1 cellular context compared by ENCODE assay signal in the genomic region with DNA sequence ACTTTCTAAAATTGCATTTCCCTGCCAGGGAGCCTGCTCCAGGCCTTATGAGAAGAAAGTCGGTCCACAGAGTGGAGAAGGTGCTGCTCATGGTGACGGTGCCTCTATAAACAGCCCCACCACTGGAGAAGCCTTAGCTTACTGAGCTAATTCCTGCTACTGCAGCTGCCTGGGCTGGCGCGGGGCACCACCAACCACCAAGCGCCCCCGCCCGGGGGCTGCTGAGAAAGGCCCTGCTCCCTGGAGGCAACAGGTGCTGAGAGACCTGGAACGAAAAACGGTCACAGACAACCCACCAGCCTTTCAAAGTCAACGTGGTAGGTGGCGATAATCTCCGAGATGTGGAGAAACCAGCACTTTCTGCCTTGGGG.
TF ChIP-seq lines count a peak whose summit lies in the region.

No MANE protein-coding gene starts in this region.

TF ChIP-seq in K562, 482 proteins besides CTCF, POLR2A, EP300 and RAD21 (continued from another document):
- TF ChIP-seq, protein P1, sequence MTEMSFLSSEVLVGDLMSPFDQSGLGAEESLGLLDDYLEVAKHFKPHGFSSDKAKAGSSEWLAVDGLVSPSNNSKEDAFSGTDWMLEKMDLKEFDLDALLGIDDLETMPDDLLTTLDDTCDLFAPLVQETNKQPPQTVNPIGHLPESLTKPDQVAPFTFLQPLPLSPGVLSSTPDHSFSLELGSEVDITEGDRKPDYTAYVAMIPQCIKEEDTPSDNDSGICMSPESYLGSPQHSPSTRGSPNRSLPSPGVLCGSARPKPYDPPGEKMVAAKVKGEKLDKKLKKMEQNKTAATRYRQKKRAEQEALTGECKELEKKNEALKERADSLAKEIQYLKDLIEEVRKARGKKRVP (CRISPR knock-in tag; IDR thresholded peaks at IDR 0.05): no peak
- TF ChIP-seq CHD4 (IDR thresholded peaks at IDR 0.05; ENCODE audit: insufficient read depth, insufficient replicate concordance, low read depth, low read length, poor library complexity, severe bottlenecking) (no peak), HNRNPK (IDR thresholded peaks at IDR 0.05; ENCODE audit: low read depth, low read length, poor library complexity, severe bottlenecking) (no peak), ZNF197 (CRISPR knock-in tag; IDR thresholded peaks at IDR 0.05; ENCODE audit: low read depth) (no peak), TEAD2 (tag; IDR thresholded peaks at IDR 0.05) (no peak), RBBP5 (IDR thresholded peaks at IDR 0.05; ENCODE audit: borderline replicate concordance, insufficient read depth, low read length, poor library complexity, severe bottlenecking) (peak; percentile 41), ERF (CRISPR knock-in tag; IDR thresholded peaks at IDR 0.05) (no peak), PHTF2 (CRISPR knock-in tag; IDR thresholded peaks at IDR 0.05) (no peak), ZKSCAN3 (CRISPR knock-in tag; IDR thresholded peaks at IDR 0.05) (no peak), ZNF408 (CRISPR knock-in tag; IDR thresholded peaks at IDR 0.05; ENCODE audit: low read depth) (no peak), EGR1 (conservative IDR thresholded peaks at IDR 0.05) (no peak), MIER1 (IDR thresholded peaks at IDR 0.05; ENCODE audit: low read depth) (no peak), CBFA2T2 (conservative IDR thresholded peaks at IDR 0.05) (peak; percentile 31; the same call in 1 of the 2 replicates), ZKSCAN8 (CRISPR knock-in tag; IDR thresholded peaks at IDR 0.05) (no peak), SIN3B (IDR thresholded peaks at IDR 0.05; ENCODE audit: low read depth) (no peak), SRSF7 (optimal IDR thresholded peaks at IDR 0.05; ENCODE audit: low read depth, low read length) (no peak), ZNF224 (CRISPR knock-in tag; IDR thresholded peaks at IDR 0.05) (no peak), POLR2B (IDR thresholded peaks at IDR 0.05; ENCODE audit: low read depth, partially characterized antibody) (no peak), STAT5A (IDR thresholded peaks at IDR 0.05; ENCODE audit: borderline replicate concordance, low read length) (no peak), ZBTB8A (IDR thresholded peaks at IDR 0.05; ENCODE audit: partially characterized antibody) (no peak), TAL1 (IDR thresholded peaks at IDR 0.05) (peak; percentile 13; the same call in 1 of the 2 replicates), NCOA6 (IDR thresholded peaks at IDR 0.05) (no peak)
- TF ChIP-seq, protein P2, sequence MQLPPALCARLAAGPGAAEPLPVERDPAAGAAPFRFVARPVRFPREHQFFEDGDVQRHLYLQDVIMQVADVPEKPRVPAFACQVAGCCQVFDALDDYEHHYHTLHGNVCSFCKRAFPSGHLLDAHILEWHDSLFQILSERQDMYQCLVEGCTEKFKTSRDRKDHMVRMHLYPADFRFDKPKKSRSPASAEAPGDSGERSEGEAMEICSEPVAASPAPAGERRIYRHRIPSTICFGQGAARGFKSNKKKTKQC (CRISPR knock-in tag; IDR thresholded peaks at IDR 0.05): no peak
- TF ChIP-seq, protein P3, sequence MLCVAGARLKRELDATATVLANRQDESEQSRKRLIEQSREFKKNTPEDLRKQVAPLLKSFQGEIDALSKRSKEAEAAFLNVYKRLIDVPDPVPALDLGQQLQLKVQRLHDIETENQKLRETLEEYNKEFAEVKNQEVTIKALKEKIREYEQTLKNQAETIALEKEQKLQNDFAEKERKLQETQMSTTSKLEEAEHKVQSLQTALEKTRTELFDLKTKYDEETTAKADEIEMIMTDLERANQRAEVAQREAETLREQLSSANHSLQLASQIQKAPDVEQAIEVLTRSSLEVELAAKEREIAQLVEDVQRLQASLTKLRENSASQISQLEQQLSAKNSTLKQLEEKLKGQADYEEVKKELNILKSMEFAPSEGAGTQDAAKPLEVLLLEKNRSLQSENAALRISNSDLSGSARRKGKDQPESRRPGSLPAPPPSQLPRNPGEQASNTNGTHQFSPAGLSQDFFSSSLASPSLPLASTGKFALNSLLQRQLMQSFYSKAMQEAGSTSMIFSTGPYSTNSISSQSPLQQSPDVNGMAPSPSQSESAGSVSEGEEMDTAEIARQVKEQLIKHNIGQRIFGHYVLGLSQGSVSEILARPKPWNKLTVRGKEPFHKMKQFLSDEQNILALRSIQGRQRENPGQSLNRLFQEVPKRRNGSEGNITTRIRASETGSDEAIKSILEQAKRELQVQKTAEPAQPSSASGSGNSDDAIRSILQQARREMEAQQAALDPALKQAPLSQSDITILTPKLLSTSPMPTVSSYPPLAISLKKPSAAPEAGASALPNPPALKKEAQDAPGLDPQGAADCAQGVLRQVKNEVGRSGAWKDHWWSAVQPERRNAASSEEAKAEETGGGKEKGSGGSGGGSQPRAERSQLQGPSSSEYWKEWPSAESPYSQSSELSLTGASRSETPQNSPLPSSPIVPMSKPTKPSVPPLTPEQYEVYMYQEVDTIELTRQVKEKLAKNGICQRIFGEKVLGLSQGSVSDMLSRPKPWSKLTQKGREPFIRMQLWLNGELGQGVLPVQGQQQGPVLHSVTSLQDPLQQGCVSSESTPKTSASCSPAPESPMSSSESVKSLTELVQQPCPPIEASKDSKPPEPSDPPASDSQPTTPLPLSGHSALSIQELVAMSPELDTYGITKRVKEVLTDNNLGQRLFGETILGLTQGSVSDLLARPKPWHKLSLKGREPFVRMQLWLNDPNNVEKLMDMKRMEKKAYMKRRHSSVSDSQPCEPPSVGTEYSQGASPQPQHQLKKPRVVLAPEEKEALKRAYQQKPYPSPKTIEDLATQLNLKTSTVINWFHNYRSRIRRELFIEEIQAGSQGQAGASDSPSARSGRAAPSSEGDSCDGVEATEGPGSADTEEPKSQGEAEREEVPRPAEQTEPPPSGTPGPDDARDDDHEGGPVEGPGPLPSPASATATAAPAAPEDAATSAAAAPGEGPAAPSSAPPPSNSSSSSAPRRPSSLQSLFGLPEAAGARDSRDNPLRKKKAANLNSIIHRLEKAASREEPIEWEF (CRISPR knock-in tag; IDR thresholded peaks at IDR 0.05): no peak
- TF ChIP-seq, protein P4, sequence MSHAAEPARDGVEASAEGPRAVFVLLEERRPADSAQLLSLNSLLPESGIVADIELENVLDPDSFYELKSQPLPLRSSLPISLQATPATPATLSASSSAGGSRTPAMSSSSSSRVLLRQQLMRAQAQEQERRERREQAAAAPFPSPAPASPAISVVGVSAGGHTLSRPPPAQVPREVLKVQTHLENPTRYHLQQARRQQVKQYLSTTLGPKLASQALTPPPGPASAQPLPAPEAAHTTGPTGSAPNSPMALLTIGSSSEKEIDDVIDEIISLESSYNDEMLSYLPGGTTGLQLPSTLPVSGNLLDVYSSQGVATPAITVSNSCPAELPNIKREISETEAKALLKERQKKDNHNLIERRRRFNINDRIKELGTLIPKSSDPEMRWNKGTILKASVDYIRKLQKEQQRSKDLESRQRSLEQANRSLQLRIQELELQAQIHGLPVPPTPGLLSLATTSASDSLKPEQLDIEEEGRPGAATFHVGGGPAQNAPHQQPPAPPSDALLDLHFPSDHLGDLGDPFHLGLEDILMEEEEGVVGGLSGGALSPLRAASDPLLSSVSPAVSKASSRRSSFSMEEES (CRISPR knock-in tag; IDR thresholded peaks at IDR 0.05): no peak
- TF ChIP-seq, protein P5, sequence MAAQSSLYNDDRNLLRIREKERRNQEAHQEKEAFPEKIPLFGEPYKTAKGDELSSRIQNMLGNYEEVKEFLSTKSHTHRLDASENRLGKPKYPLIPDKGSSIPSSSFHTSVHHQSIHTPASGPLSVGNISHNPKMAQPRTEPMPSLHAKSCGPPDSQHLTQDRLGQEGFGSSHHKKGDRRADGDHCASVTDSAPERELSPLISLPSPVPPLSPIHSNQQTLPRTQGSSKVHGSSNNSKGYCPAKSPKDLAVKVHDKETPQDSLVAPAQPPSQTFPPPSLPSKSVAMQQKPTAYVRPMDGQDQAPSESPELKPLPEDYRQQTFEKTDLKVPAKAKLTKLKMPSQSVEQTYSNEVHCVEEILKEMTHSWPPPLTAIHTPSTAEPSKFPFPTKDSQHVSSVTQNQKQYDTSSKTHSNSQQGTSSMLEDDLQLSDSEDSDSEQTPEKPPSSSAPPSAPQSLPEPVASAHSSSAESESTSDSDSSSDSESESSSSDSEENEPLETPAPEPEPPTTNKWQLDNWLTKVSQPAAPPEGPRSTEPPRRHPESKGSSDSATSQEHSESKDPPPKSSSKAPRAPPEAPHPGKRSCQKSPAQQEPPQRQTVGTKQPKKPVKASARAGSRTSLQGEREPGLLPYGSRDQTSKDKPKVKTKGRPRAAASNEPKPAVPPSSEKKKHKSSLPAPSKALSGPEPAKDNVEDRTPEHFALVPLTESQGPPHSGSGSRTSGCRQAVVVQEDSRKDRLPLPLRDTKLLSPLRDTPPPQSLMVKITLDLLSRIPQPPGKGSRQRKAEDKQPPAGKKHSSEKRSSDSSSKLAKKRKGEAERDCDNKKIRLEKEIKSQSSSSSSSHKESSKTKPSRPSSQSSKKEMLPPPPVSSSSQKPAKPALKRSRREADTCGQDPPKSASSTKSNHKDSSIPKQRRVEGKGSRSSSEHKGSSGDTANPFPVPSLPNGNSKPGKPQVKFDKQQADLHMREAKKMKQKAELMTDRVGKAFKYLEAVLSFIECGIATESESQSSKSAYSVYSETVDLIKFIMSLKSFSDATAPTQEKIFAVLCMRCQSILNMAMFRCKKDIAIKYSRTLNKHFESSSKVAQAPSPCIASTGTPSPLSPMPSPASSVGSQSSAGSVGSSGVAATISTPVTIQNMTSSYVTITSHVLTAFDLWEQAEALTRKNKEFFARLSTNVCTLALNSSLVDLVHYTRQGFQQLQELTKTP (IDR thresholded peaks at IDR 0.05; ENCODE audit: low read depth in 1 of 2, partially characterized antibody in 2 of 2): no peak
- TF ChIP-seq, protein P6, sequence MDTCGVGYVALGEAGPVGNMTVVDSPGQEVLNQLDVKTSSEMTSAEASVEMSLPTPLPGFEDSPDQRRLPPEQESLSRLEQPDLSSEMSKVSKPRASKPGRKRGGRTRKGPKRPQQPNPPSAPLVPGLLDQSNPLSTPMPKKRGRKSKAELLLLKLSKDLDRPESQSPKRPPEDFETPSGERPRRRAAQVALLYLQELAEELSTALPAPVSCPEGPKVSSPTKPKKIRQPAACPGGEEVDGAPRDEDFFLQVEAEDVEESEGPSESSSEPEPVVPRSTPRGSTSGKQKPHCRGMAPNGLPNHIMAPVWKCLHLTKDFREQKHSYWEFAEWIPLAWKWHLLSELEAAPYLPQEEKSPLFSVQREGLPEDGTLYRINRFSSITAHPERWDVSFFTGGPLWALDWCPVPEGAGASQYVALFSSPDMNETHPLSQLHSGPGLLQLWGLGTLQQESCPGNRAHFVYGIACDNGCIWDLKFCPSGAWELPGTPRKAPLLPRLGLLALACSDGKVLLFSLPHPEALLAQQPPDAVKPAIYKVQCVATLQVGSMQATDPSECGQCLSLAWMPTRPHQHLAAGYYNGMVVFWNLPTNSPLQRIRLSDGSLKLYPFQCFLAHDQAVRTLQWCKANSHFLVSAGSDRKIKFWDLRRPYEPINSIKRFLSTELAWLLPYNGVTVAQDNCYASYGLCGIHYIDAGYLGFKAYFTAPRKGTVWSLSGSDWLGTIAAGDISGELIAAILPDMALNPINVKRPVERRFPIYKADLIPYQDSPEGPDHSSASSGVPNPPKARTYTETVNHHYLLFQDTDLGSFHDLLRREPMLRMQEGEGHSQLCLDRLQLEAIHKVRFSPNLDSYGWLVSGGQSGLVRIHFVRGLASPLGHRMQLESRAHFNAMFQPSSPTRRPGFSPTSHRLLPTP (IDR thresholded peaks at IDR 0.05; ENCODE audit: borderline replicate concordance, extremely low read depth, insufficient read length): no peak
- TF ChIP-seq, protein P7, sequence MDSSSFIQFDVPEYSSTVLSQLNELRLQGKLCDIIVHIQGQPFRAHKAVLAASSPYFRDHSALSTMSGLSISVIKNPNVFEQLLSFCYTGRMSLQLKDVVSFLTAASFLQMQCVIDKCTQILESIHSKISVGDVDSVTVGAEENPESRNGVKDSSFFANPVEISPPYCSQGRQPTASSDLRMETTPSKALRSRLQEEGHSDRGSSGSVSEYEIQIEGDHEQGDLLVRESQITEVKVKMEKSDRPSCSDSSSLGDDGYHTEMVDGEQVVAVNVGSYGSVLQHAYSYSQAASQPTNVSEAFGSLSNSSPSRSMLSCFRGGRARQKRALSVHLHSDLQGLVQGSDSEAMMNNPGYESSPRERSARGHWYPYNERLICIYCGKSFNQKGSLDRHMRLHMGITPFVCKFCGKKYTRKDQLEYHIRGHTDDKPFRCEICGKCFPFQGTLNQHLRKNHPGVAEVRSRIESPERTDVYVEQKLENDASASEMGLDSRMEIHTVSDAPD (CRISPR knock-in tag; IDR thresholded peaks at IDR 0.05): no peak
TF ChIP-seq in K562: peak in this region for 12.
